Comparison of ENCODE assay signal across 19 cellular contexts in the genomic region with DNA sequence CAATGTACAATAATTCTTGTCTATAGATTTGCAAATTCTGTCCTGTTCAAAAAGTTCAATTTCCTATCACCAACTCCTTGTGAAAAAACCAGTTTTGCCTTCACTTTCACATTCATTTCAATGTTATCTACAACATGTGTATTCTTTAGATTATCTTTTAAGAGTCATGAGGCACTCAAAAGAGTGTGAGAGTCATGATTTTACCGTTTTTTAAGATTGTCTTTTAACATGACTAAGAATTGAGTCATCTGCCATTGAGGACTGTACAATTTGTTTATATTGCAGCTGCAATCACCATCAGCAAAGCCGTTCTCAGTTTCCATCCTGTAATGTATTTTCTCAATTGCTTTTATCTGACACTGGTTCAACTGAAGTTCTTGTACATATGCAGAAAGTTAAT.
DNase-seq lines count a peak whose midpoint lies in the region; TF ChIP-seq lines count a peak whose summit lies in the region.
"Had no signal": no experiment of that assay in that cellular context is flagged by ENCODE, and none has a peak within 500 bp of the region (broad histone marks: within the 10 kb centered on the region; RNA-seq: fewer than 3 reads in every experiment).

No MANE protein-coding gene starts in this region.

- POLR2A ChIA-PET in RWPE1 (lab: Yijun Ruan, JAX; ENCODE audit: low non-redundant PET), result no interaction called here

- no peaks in the 10 kb centered on the region for H3K27me3 Mint-ChIP-seq in progenitor cell of endocrine pancreas

- CTCF ChIA-PET in RWPE1 (lab: Yijun Ruan, JAX), result no interaction called here

- H3K27ac ChIP-seq in RWPE1, result no peak overlapping the region
- H3K27ac ChIP-seq: A549, colonic mucosa, epithelial cell of prostate, PC-9, right atrium auricular region, VCaP had no signal

- H3K27ac Mint-ChIP-seq in progenitor cell of endocrine pancreas, result no peak overlapping the region
- H3K27ac Mint-ChIP-seq: activated CD8-positive, alpha-beta T cell treated with anti-CD3 and anti-CD28 coated beads, Interleukin-2, amount 10 ng/mL, durations not matched to agents 7 days and 5 days had no signal

- peaks cover 22% of the 10 kb centered on the region for H3K4me1 Mint-ChIP-seq in progenitor cell of endocrine pancreas (ENCODE audit: low read depth)

- peaks cover 11% of the 10 kb centered on the region for H3K9me3 Mint-ChIP-seq in progenitor cell of endocrine pancreas (ENCODE audit: low read depth)

- no peak overlapping the region for H3K4me3 Mint-ChIP-seq in progenitor cell of endocrine pancreas (ENCODE audit: low read depth)
- H3K4me3 Mint-ChIP-seq: activated CD8-positive, alpha-beta T cell treated with anti-CD3 and anti-CD28 coated beads, Interleukin-2, amount 10 ng/mL, durations not matched to agents 7 days and 5 days had no signal

- no peaks in the 10 kb centered on the region for H3K36me3 Mint-ChIP-seq in progenitor cell of endocrine pancreas (ENCODE audit: insufficient read depth)

- peak; percentile 75 for DNase-seq in A172 (ENCODE audit: low spot score)
- DNase-seq in H4 (ENCODE audit: low spot score), result peak; percentile 13
- peak; percentile 20 for DNase-seq in RWPE1 (ENCODE audit: low spot score)
- peak; percentile 37 for DNase-seq in fibroblast of gingiva (ENCODE audit: low read depth)
- no peak for DNase-seq in activated naive CD4-positive, alpha-beta T cell treated with anti-CD3 and anti-CD28 coated beads, Interleukin-2, amount 50 U/mL, for 16 hours
- no peak for DNase-seq in NCI-H2227 (lab: John Stamatoyannopoulos, UW; ENCODE audit: unreplicated experiment)
- no peak for DNase-seq in DMS 273 treated with DMSO at 0.1 percent for 48 hours (lab: John Stamatoyannopoulos, UW)
- DNase-seq in progenitor cell of endocrine pancreas (ENCODE audit: low spot score, unreplicated experiment), result no peak
- DNase-seq: activated CD8-positive, alpha-beta T cell treated with anti-CD3 and anti-CD28 coated beads, Interleukin-2, amount 10 ng/mL, durations not matched to agents 7 days and 5 days; colonic mucosa; GDM1; H7; NCI-H2081; NCI-H526 treated with DMSO at 0.1 percent for 48 hours had no signal

- TF ChIP-seq CTCF in RWPE1 (conservative IDR thresholded peaks at IDR 0.05; ENCODE audit: low read depth) (no peak), progenitor cell of endocrine pancreas (IDR thresholded peaks at IDR 0.05; ENCODE audit: unreplicated experiment) (no peak)

Comparison
In these comparisons a context has a peak if more than half of its experiments do, and no peak if none do; other contexts are left out.
1. DNase-seq: peak in A172 (single experiment), H4 (single experiment), RWPE1 (single experiment) and fibroblast of gingiva (single experiment); none in activated naive CD4-positive, alpha-beta T cell treated with anti-CD3 and anti-CD28 coated beads, Interleukin-2, amount 50 U/mL, for 16 hours (single experiment), NCI-H2227 (single experiment), DMS 273 treated with DMSO at 0.1 percent for 48 hours (single experiment) and progenitor cell of endocrine pancreas (single experiment).